ENCODE assay signal across 19 cellular contexts in genomic region chr2:42293019-42293418, GRCh38.
DNase-seq lines count a peak whose midpoint lies in the region; ATAC-seq lines count a peak whose summit lies in the region.
"Had no signal": no experiment of that assay in that cellular context is flagged by ENCODE, and none has a peak within 500 bp of the region (broad histone marks: within the 10 kb centered on the region; RNA-seq: fewer than 3 reads in every experiment).

No MANE protein-coding gene starts in this region.

- H3K27ac Mint-ChIP-seq in activated CD4-positive, alpha-beta T cell treated with anti-CD3 and anti-CD28 coated beads for 36 hours, result peak overlapping the region; percentile 58
- peak overlapping the region; percentile 14 for H3K27ac Mint-ChIP-seq in activated naive CD4-positive, alpha-beta T cell treated with anti-CD3 and anti-CD28 coated beads for 36 hours
- peak overlapping the region; percentile 11 for H3K27ac Mint-ChIP-seq in activated CD4-positive, alpha-beta memory T cell treated with anti-CD3 and anti-CD28 coated beads for 36 hours

- CTCF ChIA-PET in activated CD4-positive, alpha-beta T cell treated with anti-CD3 and anti-CD28 coated beads for 36 hours (lab: Charles Lee), result no interaction called here
- CTCF ChIA-PET in activated naive CD4-positive, alpha-beta T cell treated with anti-CD3 and anti-CD28 coated beads for 36 hours (lab: Charles Lee), result no interaction called here
- CTCF ChIA-PET in activated CD4-positive, alpha-beta memory T cell treated with anti-CD3 and anti-CD28 coated beads for 36 hours (lab: Charles Lee), result interaction anchor here (1.1 kb wide), 1 partner anchor 35 kb away, joined by 3 read pairs; no protein-coding TSS in a partner anchor

- H3K4me1 Mint-ChIP-seq in activated CD4-positive, alpha-beta T cell treated with anti-CD3 and anti-CD28 coated beads for 36 hours, result peaks cover 51% of the 10 kb centered on the region
- H3K4me1 Mint-ChIP-seq in activated naive CD4-positive, alpha-beta T cell treated with anti-CD3 and anti-CD28 coated beads for 36 hours (ENCODE audit: low read depth), result peaks cover 42% of the 10 kb centered on the region
- H3K4me1 Mint-ChIP-seq in activated CD4-positive, alpha-beta memory T cell treated with anti-CD3 and anti-CD28 coated beads for 36 hours (ENCODE audit: low read depth), result peaks cover 63% of the 10 kb centered on the region

- POLR2A ChIA-PET in activated CD4-positive, alpha-beta T cell treated with anti-CD3 and anti-CD28 coated beads for 36 hours (lab: Charles Lee), result no interaction called here
- POLR2A ChIA-PET in activated CD4-positive, alpha-beta memory T cell treated with anti-CD3 and anti-CD28 coated beads for 36 hours (lab: Charles Lee), result no interaction called here

- ATAC-seq in activated CD4-positive, alpha-beta T cell treated with anti-CD3 and anti-CD28 coated beads for 36 hours, result no peak
- ATAC-seq: K562, Panc1 had no signal

- intact Hi-C loops in activated CD4-positive, alpha-beta T cell treated with anti-CD3 and anti-CD28 coated beads for 36 hours (cut with DNase I, micrococcal nuclease), result no loop called here
- intact Hi-C loops in activated naive CD4-positive, alpha-beta T cell treated with anti-CD3 and anti-CD28 coated beads for 36 hours (cut with micrococcal nuclease), result no loop called here
- intact Hi-C loops in activated CD4-positive, alpha-beta memory T cell treated with anti-CD3 and anti-CD28 coated beads for 36 hours (cut with micrococcal nuclease), result loop anchor here (5.0 kb wide), 1 partner anchor 51 kb away; no protein-coding TSS in a partner anchor

- peaks cover 63% of the 10 kb centered on the region for H3K36me3 Mint-ChIP-seq in activated CD4-positive, alpha-beta T cell treated with anti-CD3 and anti-CD28 coated beads for 36 hours (ENCODE audit: low read depth)
- peaks cover 46% of the 10 kb centered on the region for H3K36me3 Mint-ChIP-seq in activated naive CD4-positive, alpha-beta T cell treated with anti-CD3 and anti-CD28 coated beads for 36 hours (ENCODE audit: low read depth)
- H3K36me3 Mint-ChIP-seq in activated CD4-positive, alpha-beta memory T cell treated with anti-CD3 and anti-CD28 coated beads for 36 hours, result peaks cover 57% of the 10 kb centered on the region

- H3K27me3 Mint-ChIP-seq in activated CD4-positive, alpha-beta T cell treated with anti-CD3 and anti-CD28 coated beads for 36 hours, result no peaks in the 10 kb centered on the region
- no peaks in the 10 kb centered on the region for H3K27me3 Mint-ChIP-seq in activated naive CD4-positive, alpha-beta T cell treated with anti-CD3 and anti-CD28 coated beads for 36 hours (ENCODE audit: low read depth)
- no peaks in the 10 kb centered on the region for H3K27me3 Mint-ChIP-seq in activated CD4-positive, alpha-beta memory T cell treated with anti-CD3 and anti-CD28 coated beads for 36 hours

- no peak overlapping the region for H3K4me3 Mint-ChIP-seq in activated CD4-positive, alpha-beta T cell treated with anti-CD3 and anti-CD28 coated beads for 36 hours
- no peak overlapping the region for H3K4me3 Mint-ChIP-seq in activated naive CD4-positive, alpha-beta T cell treated with anti-CD3 and anti-CD28 coated beads for 36 hours
- no peak overlapping the region for H3K4me3 Mint-ChIP-seq in activated CD4-positive, alpha-beta memory T cell treated with anti-CD3 and anti-CD28 coated beads for 36 hours

- DNase-seq in activated CD4-positive, alpha-beta T cell treated with anti-CD3 and anti-CD28 coated beads for 36 hours, result no peak
- DNase-seq in activated CD4-positive, alpha-beta T cell treated with anti-CD3 and anti-CD28 coated beads, Interleukin-2, amount 50 U/mL, for 48 hours, result no peak
- DNase-seq in activated naive CD4-positive, alpha-beta T cell treated with anti-CD3 and anti-CD28 coated beads for 36 hours, result no peak
- no peak for DNase-seq in activated naive CD4-positive, alpha-beta T cell treated with anti-CD3 and anti-CD28 coated beads, Interleukin-2, amount 50 U/mL, for 16 hours
- DNase-seq in activated CD4-positive, alpha-beta memory T cell treated with anti-CD3 and anti-CD28 coated beads for 36 hours, result no peak
- no peak for DNase-seq in stimulated activated CD4-positive, alpha-beta T cell treated with anti-CD3 and anti-CD28 coated beads, Interleukin-2, amount 100 ng/mL, for 24 hours
- no peak for DNase-seq in T-helper 9 cell
- DNase-seq: 8988T, DMS79, MG63, NCI-H1417, NCI-H1694 treated with DMSO at 0.1 percent for 48 hours, NCI-H2081 treated with DMSO at 0.1 percent for 48 hours, NCI-H2171 treated with DMSO at 0.1 percent for 48 hours, NCI-H524 treated with DMSO at 0.1 percent for 48 hours, NCI-H82, SIG-M5 had no signal

- no peaks in the 10 kb centered on the region for H3K9me3 Mint-ChIP-seq in activated CD4-positive, alpha-beta T cell treated with anti-CD3 and anti-CD28 coated beads for 36 hours (ENCODE audit: low read depth)
- H3K9me3 Mint-ChIP-seq in activated naive CD4-positive, alpha-beta T cell treated with anti-CD3 and anti-CD28 coated beads for 36 hours, result no peaks in the 10 kb centered on the region
- H3K9me3 Mint-ChIP-seq in activated CD4-positive, alpha-beta memory T cell treated with anti-CD3 and anti-CD28 coated beads for 36 hours, result no peaks in the 10 kb centered on the region
